Comparison of ENCODE assay signal across 8 cellular contexts in genomic region chr17:47423406-47424295, GRCh38.
DNase-seq lines count a peak whose midpoint lies in the region; ATAC-seq and TF ChIP-seq lines count a peak whose summit lies in the region.

No MANE protein-coding gene starts in this region.

- H3K27me3 ChIP-seq in vagina = no peaks in the 10 kb centered on the region

- intact Hi-C loops in vagina (cut with DNase I) = no loop called here

- no peak overlapping the region for H3K27ac ChIP-seq in vagina

- DNase-seq in NCI-H526 treated with DMSO at 0.1 percent for 48 hours (lab: John Stamatoyannopoulos, UW) (peak; percentile 56), ecto neural progenitor cell (ENCODE audit: low spot score) (peak; percentile 67), lung microvascular endothelial cell (ENCODE audit: low read depth in 2 of 2) (peak; percentile 13 to 33), vagina (ENCODE audit: extremely low spot score in 2 of 2) (no peak), SKM-1 (lab: John Stamatoyannopoulos, UW; ENCODE audit: unreplicated experiment) (no peak), NCI-H446 (lab: John Stamatoyannopoulos, UW) (no peak)

- no peak for TF ChIP-seq CTCF in vagina (IDR thresholded peaks at IDR 0.05)

- ATAC-seq in GM18498 (IDR thresholded peaks at IDR 0.05; ENCODE audit: unreplicated experiment) = no peak

- no peaks in the 10 kb centered on the region for H3K36me3 ChIP-seq in vagina

- H3K9me3 ChIP-seq in vagina = no peaks in the 10 kb centered on the region

- peaks cover 8% of the 10 kb centered on the region for H3K4me1 ChIP-seq in vagina

- no peak for TF ChIP-seq POLR2A in vagina (IDR thresholded peaks at IDR 0.05)

- H3K4me3 ChIP-seq in GM08714 (ENCODE audit: low read length) (peak overlapping the region; percentile 79), vagina (peak overlapping the region; percentile 48 to 57)

Comparison
In these comparisons a context has a peak if more than half of its experiments do, and no peak if none do; other contexts are left out.
1. DNase-seq: peak in NCI-H526 treated with DMSO at 0.1 percent for 48 hours (single experiment), ecto neural progenitor cell (single experiment) and lung microvascular endothelial cell (2 of 2); none in vagina (0 of 2), SKM-1 (single experiment) and NCI-H446 (0 of 2).